1 cellular context compared by ENCODE assay signal in the genomic region with DNA sequence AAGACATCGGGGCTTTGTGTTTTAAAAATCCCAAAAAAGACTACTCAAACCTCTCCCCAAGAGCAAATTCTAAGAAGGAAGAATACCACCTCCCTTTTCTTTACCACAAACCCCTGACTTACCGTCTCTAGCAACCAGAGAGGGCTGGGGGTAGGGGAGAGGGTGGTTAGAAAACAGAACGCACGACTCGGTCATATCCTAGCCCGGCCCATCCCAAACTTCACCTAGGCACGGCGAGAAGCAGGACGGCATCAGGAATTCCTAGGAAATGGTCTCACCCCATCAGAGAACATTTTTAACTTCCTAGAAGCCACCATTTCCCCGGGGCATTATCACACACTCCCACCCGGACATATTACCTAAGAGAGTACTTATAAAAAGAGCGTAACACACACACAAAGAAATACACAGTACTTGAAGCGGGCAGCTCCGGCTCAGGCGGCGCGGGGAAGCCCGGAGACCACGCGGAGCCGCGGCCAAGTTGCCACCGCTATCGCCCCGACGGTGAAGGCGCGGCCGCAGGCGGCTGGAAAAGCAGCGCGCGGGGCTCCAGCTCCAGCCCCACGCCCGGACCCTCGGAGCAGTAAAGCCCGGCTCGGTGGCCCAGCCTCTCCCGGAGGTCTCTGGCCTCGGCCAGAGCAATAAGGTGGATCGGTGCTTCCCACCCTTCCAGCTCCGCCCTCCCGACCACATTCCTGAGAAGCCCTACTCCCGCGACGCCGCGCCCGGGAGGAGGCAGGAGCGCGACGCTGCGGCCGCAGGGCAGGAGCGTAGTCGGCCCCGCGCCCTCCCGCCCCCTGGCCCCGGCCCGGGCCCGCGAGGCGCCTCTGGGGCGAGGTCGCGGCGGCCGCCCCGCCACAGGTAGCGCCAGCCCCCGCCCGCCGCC.
TF ChIP-seq lines count a peak whose summit lies in the region.

No MANE protein-coding gene starts in this region.

TF ChIP-seq in K562, 482 proteins besides CTCF, POLR2A, EP300 and RAD21 (continued from another document and continues in another):
- TF ChIP-seq TCF7L2 (IDR thresholded peaks at IDR 0.05; ENCODE audit: low read depth, low read length) (no peak), ZBED1 (IDR thresholded peaks at IDR 0.05) (no peak), ZNF140 (CRISPR knock-in tag; IDR thresholded peaks at IDR 0.05) (no peak), ZKSCAN3 (CRISPR knock-in tag; IDR thresholded peaks at IDR 0.05) (no peak), ZNF354B (CRISPR knock-in tag; IDR thresholded peaks at IDR 0.05) (no peak), HNRNPLL (IDR thresholded peaks at IDR 0.05; ENCODE audit: low read depth, low read length, poor library complexity, severe bottlenecking) (peak; percentile 65), NEUROD1 (IDR thresholded peaks at IDR 0.05; ENCODE audit: borderline replicate concordance, low read depth, low read length, partially characterized antibody) (no peak), ZSCAN32 (CRISPR knock-in tag; IDR thresholded peaks at IDR 0.05) (no peak), MYC (IDR thresholded peaks at IDR 0.05; ENCODE audit: low read depth, low read length) (peak; percentile 37; the same call in 1 of the 2 replicates), MYC (CRISPR knock-in tag; IDR thresholded peaks at IDR 0.05; ENCODE audit: borderline replicate concordance, low read depth) (peak; percentile 47; the same call in 1 of the 2 replicates), KDM5B (IDR thresholded peaks at IDR 0.05; ENCODE audit: insufficient replicate concordance, low read depth, low read length) (peak; percentile 38), ZNF79 (CRISPR knock-in tag; IDR thresholded peaks at IDR 0.05; ENCODE audit: low read depth) (no peak), KDM2B (CRISPR knock-in tag; IDR thresholded peaks at IDR 0.05) (0 out of 2 replicates have a peak, but pooled peaks have one; percentile 26), PURB (CRISPR knock-in tag; IDR thresholded peaks at IDR 0.05; ENCODE audit: low read depth) (no peak), SMARCE1 (IDR thresholded peaks at IDR 0.05) (0 out of 2 replicates have a peak, but pooled peaks have one; percentile 25), WHSC1 (IDR thresholded peaks at IDR 0.05; ENCODE audit: low read length) (no peak), TRIM24 (IDR thresholded peaks at IDR 0.05) (no peak), TAF1 (IDR thresholded peaks at IDR 0.05; ENCODE audit: control insufficient read depth, extremely low read depth, insufficient read depth, low read length, severe bottlenecking) (peak; percentile 42), NCOA6 (IDR thresholded peaks at IDR 0.05) (peak; percentile 77), ZNF224 (CRISPR knock-in tag; IDR thresholded peaks at IDR 0.05) (no peak), NRF1 (conservative IDR thresholded peaks at IDR 0.05 in 1 of 2, IDR thresholded peaks at IDR 0.05 in 1 of 2) (peak in 1 of 2 experiments; percentile 36; a peak in 2 of 4 replicates), CBX3 (IDR thresholded peaks at IDR 0.05; ENCODE audit: borderline replicate concordance in 1 of 2, low read length in 2 of 2) (no peak), CREM (IDR thresholded peaks at IDR 0.05; ENCODE audit: low read depth) (peak; percentile 26; the same call in 1 of the 2 replicates), RNF2 (IDR thresholded peaks at IDR 0.05) (no peak), HNRNPUL1 (IDR thresholded peaks at IDR 0.05; ENCODE audit: low read length) (no peak)
- TF ChIP-seq, protein P1, sequence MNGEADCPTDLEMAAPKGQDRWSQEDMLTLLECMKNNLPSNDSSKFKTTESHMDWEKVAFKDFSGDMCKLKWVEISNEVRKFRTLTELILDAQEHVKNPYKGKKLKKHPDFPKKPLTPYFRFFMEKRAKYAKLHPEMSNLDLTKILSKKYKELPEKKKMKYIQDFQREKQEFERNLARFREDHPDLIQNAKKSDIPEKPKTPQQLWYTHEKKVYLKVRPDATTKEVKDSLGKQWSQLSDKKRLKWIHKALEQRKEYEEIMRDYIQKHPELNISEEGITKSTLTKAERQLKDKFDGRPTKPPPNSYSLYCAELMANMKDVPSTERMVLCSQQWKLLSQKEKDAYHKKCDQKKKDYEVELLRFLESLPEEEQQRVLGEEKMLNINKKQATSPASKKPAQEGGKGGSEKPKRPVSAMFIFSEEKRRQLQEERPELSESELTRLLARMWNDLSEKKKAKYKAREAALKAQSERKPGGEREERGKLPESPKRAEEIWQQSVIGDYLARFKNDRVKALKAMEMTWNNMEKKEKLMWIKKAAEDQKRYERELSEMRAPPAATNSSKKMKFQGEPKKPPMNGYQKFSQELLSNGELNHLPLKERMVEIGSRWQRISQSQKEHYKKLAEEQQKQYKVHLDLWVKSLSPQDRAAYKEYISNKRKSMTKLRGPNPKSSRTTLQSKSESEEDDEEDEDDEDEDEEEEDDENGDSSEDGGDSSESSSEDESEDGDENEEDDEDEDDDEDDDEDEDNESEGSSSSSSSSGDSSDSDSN (IDR thresholded peaks at IDR 0.05; ENCODE audit: borderline replicate concordance in 1 of 2, low read depth in 2 of 2, low read length in 2 of 2) = peak; percentile 71 to 87; a peak in 1 of 4 replicates
- TF ChIP-seq, protein P2, sequence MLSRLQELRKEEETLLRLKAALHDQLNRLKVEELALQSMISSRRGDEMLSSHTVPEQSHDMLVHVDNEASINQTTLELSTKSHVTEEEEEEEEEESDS (CRISPR knock-in tag; IDR thresholded peaks at IDR 0.05) = no peak
- TF ChIP-seq, protein P3, sequence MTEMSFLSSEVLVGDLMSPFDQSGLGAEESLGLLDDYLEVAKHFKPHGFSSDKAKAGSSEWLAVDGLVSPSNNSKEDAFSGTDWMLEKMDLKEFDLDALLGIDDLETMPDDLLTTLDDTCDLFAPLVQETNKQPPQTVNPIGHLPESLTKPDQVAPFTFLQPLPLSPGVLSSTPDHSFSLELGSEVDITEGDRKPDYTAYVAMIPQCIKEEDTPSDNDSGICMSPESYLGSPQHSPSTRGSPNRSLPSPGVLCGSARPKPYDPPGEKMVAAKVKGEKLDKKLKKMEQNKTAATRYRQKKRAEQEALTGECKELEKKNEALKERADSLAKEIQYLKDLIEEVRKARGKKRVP (CRISPR knock-in tag; IDR thresholded peaks at IDR 0.05) = no peak
- TF ChIP-seq, protein P4, sequence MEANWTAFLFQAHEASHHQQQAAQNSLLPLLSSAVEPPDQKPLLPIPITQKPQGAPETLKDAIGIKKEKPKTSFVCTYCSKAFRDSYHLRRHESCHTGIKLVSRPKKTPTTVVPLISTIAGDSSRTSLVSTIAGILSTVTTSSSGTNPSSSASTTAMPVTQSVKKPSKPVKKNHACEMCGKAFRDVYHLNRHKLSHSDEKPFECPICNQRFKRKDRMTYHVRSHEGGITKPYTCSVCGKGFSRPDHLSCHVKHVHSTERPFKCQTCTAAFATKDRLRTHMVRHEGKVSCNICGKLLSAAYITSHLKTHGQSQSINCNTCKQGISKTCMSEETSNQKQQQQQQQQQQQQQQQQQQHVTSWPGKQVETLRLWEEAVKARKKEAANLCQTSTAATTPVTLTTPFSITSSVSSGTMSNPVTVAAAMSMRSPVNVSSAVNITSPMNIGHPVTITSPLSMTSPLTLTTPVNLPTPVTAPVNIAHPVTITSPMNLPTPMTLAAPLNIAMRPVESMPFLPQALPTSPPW (CRISPR knock-in tag; IDR thresholded peaks at IDR 0.05) = peak; percentile 67
- TF ChIP-seq, protein P5, sequence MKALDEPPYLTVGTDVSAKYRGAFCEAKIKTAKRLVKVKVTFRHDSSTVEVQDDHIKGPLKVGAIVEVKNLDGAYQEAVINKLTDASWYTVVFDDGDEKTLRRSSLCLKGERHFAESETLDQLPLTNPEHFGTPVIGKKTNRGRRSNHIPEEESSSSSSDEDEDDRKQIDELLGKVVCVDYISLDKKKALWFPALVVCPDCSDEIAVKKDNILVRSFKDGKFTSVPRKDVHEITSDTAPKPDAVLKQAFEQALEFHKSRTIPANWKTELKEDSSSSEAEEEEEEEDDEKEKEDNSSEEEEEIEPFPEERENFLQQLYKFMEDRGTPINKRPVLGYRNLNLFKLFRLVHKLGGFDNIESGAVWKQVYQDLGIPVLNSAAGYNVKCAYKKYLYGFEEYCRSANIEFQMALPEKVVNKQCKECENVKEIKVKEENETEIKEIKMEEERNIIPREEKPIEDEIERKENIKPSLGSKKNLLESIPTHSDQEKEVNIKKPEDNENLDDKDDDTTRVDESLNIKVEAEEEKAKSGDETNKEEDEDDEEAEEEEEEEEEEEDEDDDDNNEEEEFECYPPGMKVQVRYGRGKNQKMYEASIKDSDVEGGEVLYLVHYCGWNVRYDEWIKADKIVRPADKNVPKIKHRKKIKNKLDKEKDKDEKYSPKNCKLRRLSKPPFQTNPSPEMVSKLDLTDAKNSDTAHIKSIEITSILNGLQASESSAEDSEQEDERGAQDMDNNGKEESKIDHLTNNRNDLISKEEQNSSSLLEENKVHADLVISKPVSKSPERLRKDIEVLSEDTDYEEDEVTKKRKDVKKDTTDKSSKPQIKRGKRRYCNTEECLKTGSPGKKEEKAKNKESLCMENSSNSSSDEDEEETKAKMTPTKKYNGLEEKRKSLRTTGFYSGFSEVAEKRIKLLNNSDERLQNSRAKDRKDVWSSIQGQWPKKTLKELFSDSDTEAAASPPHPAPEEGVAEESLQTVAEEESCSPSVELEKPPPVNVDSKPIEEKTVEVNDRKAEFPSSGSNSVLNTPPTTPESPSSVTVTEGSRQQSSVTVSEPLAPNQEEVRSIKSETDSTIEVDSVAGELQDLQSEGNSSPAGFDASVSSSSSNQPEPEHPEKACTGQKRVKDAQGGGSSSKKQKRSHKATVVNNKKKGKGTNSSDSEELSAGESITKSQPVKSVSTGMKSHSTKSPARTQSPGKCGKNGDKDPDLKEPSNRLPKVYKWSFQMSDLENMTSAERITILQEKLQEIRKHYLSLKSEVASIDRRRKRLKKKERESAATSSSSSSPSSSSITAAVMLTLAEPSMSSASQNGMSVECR (CRISPR knock-in tag; IDR thresholded peaks at IDR 0.05) = no peak
- TF ChIP-seq, protein P6, sequence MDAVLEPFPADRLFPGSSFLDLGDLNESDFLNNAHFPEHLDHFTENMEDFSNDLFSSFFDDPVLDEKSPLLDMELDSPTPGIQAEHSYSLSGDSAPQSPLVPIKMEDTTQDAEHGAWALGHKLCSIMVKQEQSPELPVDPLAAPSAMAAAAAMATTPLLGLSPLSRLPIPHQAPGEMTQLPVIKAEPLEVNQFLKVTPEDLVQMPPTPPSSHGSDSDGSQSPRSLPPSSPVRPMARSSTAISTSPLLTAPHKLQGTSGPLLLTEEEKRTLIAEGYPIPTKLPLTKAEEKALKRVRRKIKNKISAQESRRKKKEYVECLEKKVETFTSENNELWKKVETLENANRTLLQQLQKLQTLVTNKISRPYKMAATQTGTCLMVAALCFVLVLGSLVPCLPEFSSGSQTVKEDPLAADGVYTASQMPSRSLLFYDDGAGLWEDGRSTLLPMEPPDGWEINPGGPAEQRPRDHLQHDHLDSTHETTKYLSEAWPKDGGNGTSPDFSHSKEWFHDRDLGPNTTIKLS (IDR thresholded peaks at IDR 0.05; ENCODE audit: borderline replicate concordance, low read depth) = no peak
- TF ChIP-seq, protein P7, sequence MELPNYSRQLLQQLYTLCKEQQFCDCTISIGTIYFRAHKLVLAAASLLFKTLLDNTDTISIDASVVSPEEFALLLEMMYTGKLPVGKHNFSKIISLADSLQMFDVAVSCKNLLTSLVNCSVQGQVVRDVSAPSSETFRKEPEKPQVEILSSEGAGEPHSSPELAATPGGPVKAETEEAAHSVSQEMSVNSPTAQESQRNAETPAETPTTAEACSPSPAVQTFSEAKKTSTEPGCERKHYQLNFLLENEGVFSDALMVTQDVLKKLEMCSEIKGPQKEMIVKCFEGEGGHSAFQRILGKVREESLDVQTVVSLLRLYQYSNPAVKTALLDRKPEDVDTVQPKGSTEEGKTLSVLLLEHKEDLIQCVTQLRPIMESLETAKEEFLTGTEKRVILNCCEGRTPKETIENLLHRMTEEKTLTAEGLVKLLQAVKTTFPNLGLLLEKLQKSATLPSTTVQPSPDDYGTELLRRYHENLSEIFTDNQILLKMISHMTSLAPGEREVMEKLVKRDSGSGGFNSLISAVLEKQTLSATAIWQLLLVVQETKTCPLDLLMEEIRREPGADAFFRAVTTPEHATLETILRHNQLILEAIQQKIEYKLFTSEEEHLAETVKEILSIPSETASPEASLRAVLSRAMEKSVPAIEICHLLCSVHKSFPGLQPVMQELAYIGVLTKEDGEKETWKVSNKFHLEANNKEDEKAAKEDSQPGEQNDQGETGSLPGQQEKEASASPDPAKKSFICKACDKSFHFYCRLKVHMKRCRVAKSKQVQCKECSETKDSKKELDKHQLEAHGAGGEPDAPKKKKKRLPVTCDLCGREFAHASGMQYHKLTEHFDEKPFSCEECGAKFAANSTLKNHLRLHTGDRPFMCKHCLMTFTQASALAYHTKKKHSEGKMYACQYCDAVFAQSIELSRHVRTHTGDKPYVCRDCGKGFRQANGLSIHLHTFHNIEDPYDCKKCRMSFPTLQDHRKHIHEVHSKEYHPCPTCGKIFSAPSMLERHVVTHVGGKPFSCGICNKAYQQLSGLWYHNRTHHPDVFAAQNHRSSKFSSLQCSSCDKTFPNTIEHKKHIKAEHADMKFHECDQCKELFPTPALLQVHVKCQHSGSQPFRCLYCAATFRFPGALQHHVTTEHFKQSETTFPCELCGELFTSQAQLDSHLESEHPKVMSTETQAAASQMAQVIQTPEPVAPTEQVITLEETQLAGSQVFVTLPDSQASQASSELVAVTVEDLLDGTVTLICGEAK (IDR thresholded peaks at IDR 0.05) = 0 out of 2 replicates have a peak, but pooled peaks have one; percentile 37
- TF ChIP-seq, protein P7 (CRISPR knock-in tag; IDR thresholded peaks at IDR 0.05) = no peak
